Comparison of ENCODE assay signal across 2 cellular contexts in genomic region chr2:113838277-113838676, GRCh38.
TF ChIP-seq lines count a peak whose summit lies in the region.

No MANE protein-coding gene starts in this region.

TF ChIP-seq in HepG2, 621 proteins besides CTCF, POLR2A, EP300 and RAD21 (continued from another document):
- TF ChIP-seq ZNF251 (CRISPR knock-in tag; IDR thresholded peaks at IDR 0.05), result no peak
- peak; percentile 32; the same call in 1 of the 2 replicates for TF ChIP-seq ARID5B (CRISPR knock-in tag; IDR thresholded peaks at IDR 0.05)
- TF ChIP-seq KDM2A (CRISPR knock-in tag; IDR thresholded peaks at IDR 0.05; ENCODE audit: borderline replicate concordance, low read depth), result no peak
- no peak for TF ChIP-seq TFDP1 (CRISPR knock-in tag; IDR thresholded peaks at IDR 0.05; ENCODE audit: borderline replicate concordance)
- TF ChIP-seq CEBPG (CRISPR knock-in tag; IDR thresholded peaks at IDR 0.05), result no peak
- no peak for TF ChIP-seq NR2F6 (IDR thresholded peaks at IDR 0.05)
- 0 out of 2 replicates have a peak, but pooled peaks have one; percentile 8 for TF ChIP-seq NR2F6 (CRISPR knock-in tag; IDR thresholded peaks at IDR 0.05)
- 0 out of 2 replicates have a peak, but pooled peaks have one; percentile 59 for TF ChIP-seq KDM1A (CRISPR knock-in tag; IDR thresholded peaks at IDR 0.05)
- peak; percentile 86 for TF ChIP-seq HNF4G (IDR thresholded peaks at IDR 0.05; ENCODE audit: borderline replicate concordance, low read depth, low read length)
- TF ChIP-seq HNF4G (CRISPR knock-in tag; IDR thresholded peaks at IDR 0.05; ENCODE audit: borderline replicate concordance, low read depth), result no peak
- no peak for TF ChIP-seq FUBP1 (CRISPR knock-in tag; IDR thresholded peaks at IDR 0.05; ENCODE audit: borderline replicate concordance)
- TF ChIP-seq ZNF543 (CRISPR knock-in tag; IDR thresholded peaks at IDR 0.05), result no peak
- no peak for TF ChIP-seq IRF9 (CRISPR knock-in tag; IDR thresholded peaks at IDR 0.05; ENCODE audit: borderline replicate concordance)
- no peak for TF ChIP-seq HDAC6 (IDR thresholded peaks at IDR 0.05; ENCODE audit: low read depth, low read length)
- TF ChIP-seq RARA (CRISPR knock-in tag; IDR thresholded peaks at IDR 0.05), result peak; percentile 56; the same call in 1 of the 2 replicates
- peak; percentile 24; the same call in 1 of the 2 replicates for TF ChIP-seq MED1 (CRISPR knock-in tag; IDR thresholded peaks at IDR 0.05)
- 0 out of 2 replicates have a peak, but pooled peaks have one; percentile 34 for TF ChIP-seq RCOR2 (CRISPR knock-in tag; IDR thresholded peaks at IDR 0.05)
- TF ChIP-seq HNF4A (CRISPR knock-in tag; IDR thresholded peaks at IDR 0.05), result peak; percentile 89
- 0 out of 2 replicates have a peak, but pooled peaks have one; percentile 78 for TF ChIP-seq SP140L (CRISPR knock-in tag; IDR thresholded peaks at IDR 0.05; ENCODE audit: borderline replicate concordance)
- TF ChIP-seq GATAD2A (CRISPR knock-in tag; IDR thresholded peaks at IDR 0.05), result peak; percentile 52
- no peak for TF ChIP-seq ZNF841 (CRISPR knock-in tag; IDR thresholded peaks at IDR 0.05; ENCODE audit: borderline replicate concordance)
- TF ChIP-seq HMG20A (CRISPR knock-in tag; IDR thresholded peaks at IDR 0.05; ENCODE audit: borderline replicate concordance), result peak; percentile 35; the same call in 1 of the 2 replicates
- TF ChIP-seq BCL6 (CRISPR knock-in tag; IDR thresholded peaks at IDR 0.05), result peak; percentile 85
- no peak for TF ChIP-seq ZNF703 (CRISPR knock-in tag; IDR thresholded peaks at IDR 0.05; ENCODE audit: borderline replicate concordance)
- peak; percentile 22; the same call in 1 of the 2 replicates for TF ChIP-seq ZNF614 (CRISPR knock-in tag; IDR thresholded peaks at IDR 0.05; ENCODE audit: borderline replicate concordance)
- TF ChIP-seq ZNF205 (CRISPR knock-in tag; IDR thresholded peaks at IDR 0.05), result 0 out of 2 replicates have a peak, but pooled peaks have one; percentile 12
TF ChIP-seq in HepG2: peak in this region for 18.

TF ChIP-seq in liver, 16 proteins besides CTCF, POLR2A, EP300 and RAD21:
- TF ChIP-seq ZBTB33 (IDR thresholded peaks at IDR 0.05) (no peak), ATF3 (IDR thresholded peaks at IDR 0.05) (no peak), TAF1 (conservative IDR thresholded peaks at IDR 0.05) (no peak), REST (IDR thresholded peaks at IDR 0.05) (no peak), YY1 (IDR thresholded peaks at IDR 0.05) (no peak), HNF4A (conservative IDR thresholded peaks at IDR 0.05) (peak; percentile 9 to 53), FOXA2 (IDR thresholded peaks at IDR 0.05) (no peak), JUND (IDR thresholded peaks at IDR 0.05) (no peak)
TF ChIP-seq in liver: peak in this region for 1.
